ENCODE assay signal across 21 cellular contexts in genomic region chr6:14567031-14567430, GRCh38.
"Had no signal": no experiment of that assay in that cellular context is flagged by ENCODE, and none has a peak within 500 bp of the region (broad histone marks: within the 10 kb centered on the region; RNA-seq: fewer than 3 reads in every experiment).

No MANE protein-coding gene starts in this region.

- ATAC-seq: activated naive CD8-positive, alpha-beta T cell treated with anti-CD3 and anti-CD28 coated beads, Interleukin-2, amount 50 U/mL, for 24 hours; effector memory CD8-positive, alpha-beta T cell; left colon; stimulated activated naive B cell treated with anti-CD40 and anti-IgM and Interleukin-4, amounts not matched to agents 10 μg/mL and 1 μg/mL and 100 μg/mL, for 72 hours; upper lobe of right lung had no signal

- H3K4me1 ChIP-seq: esophagus squamous epithelium, parathyroid adenoma, spleen, upper lobe of right lung had no signal

- H3K27ac ChIP-seq: esophagus squamous epithelium, parathyroid adenoma, spleen, thoracic aorta, upper lobe of right lung, WERI-Rb-1 had no signal

- H3K27me3 ChIP-seq: esophagus squamous epithelium, spleen, upper lobe of right lung had no signal

- H3K4me3 ChIP-seq: esophagus squamous epithelium, spleen, thoracic aorta, upper lobe of right lung had no signal

- H3K36me3 ChIP-seq: esophagus squamous epithelium, spleen, thoracic aorta, upper lobe of right lung, WERI-Rb-1 had no signal

- H3K9me3 ChIP-seq: esophagus squamous epithelium, spleen, thoracic aorta, upper lobe of right lung had no signal

- DNase-seq: activated CD4-positive, alpha-beta T cell treated with anti-CD3 and anti-CD28 coated beads for 1 hour; activated CD8-positive, alpha-beta memory T cell treated with anti-CD3 and anti-CD28 coated beads for 24 hours; activated CD8-positive, alpha-beta memory T cell treated with anti-CD3 and anti-CD28 coated beads, Interleukin-2, amount 50 U/mL, for 48 hours; activated effector memory CD4-positive, alpha-beta T cell treated with Interleukin-2 at 50 U/mL for 16 hours; activated naive CD4-positive, alpha-beta T cell treated with anti-CD3 and anti-CD28 coated beads, Interleukin-2, amount 10 ng/mL, durations not matched to agents 7 days and 5 days; activated naive CD8-positive, alpha-beta T cell treated with anti-CD3 and anti-CD28 coated beads, Interleukin-2, amount 50 U/mL, for 24 hours; activated T-cell treated with anti-CD3 and anti-CD28 coated beads, Interleukin-2, amount 50 U/mL, for 48 hours; anterior cingulate cortex; caudate nucleus; effector memory CD8-positive, alpha-beta T cell; esophagus squamous epithelium; left colon; mammary epithelial cell; midbrain; spleen; stimulated activated CD4-positive, alpha-beta T cell treated with anti-CD3 and anti-CD28 coated beads, Interleukin-4, amount 100 ng/mL, for 4 hours; stimulated activated naive B cell treated with anti-CD40 and anti-IgM and Interleukin-4, amounts not matched to agents 10 μg/mL and 1 μg/mL and 100 μg/mL, for 72 hours; upper lobe of right lung; WERI-Rb-1 had no signal
